ENCODE assay signal across 8 cellular contexts in genomic region chr20:35207950-35208611, GRCh38. TPM values are rescaled to one million over a fixed set of nuclear protein-coding genes. Genes with fewer than 3 reads are reported as not detected.
DNase-seq lines count a peak whose midpoint lies in the region; ATAC-seq, FAIRE-seq and TF ChIP-seq lines count a peak whose summit lies in the region.

No MANE protein-coding gene starts in this region.

- peak; percentile 55 for TF ChIP-seq EP300 in K562 (IDR thresholded peaks at IDR 0.05; ENCODE audit: low read length)

- peak; percentile 98 to 99 for TF ChIP-seq RAD21 in K562 (CRISPR knock-in tag; conservative IDR thresholded peaks at IDR 0.05 in 1 of 2, IDR thresholded peaks at IDR 0.05 in 1 of 2)

- in situ Hi-C loops in K562 (cut with MboI): no loop called here
- in situ Hi-C loops in gastrocnemius medialis (cut with MboI; ENCODE audit: low sequenced_read_pairs in 4 of 4): loop anchor here in 3 of 4 donors (5.0 to 25.0 kb wide), 4 partner anchors 63 to 371 kb away; partner anchors contain the start of genes EDEM2 (in 1 of the 3), NCOA6 (in 1 of the 3) and TRPC4AP (in 1 of the 3)

- POLR2A ChIA-PET in K562 (lab: Yijun Ruan, JAX): interaction anchor here (0.7 to 1.0 kb wide), 2 partner anchors 61 to 63 kb away, joined by 3 read pairs; partner anchors contain the start of gene EDEM2

- ATAC-seq in K562 (peak; percentile 98), gastrocnemius medialis (peak; percentile 90 to 95), HG03432 (IDR thresholded peaks at IDR 0.05; ENCODE audit: unreplicated experiment) (no peak), GM21576 (IDR thresholded peaks at IDR 0.05; ENCODE audit: unreplicated experiment) (no peak)

- no TSS peak for BruUV-seq in K562 (replicated peaks; lab: Mats Ljungman, UMichigan)

- CTCF ChIA-PET in K562 (lab: Yijun Ruan, JAX; ENCODE audit: low intra/inter-chr PET ratio): interaction anchor here (0.5 to 4.2 kb wide), 6 partner anchors 56 to 374 kb away, joined by 3 to 60 read pairs (median 4); partner anchors contain the start of gene EDEM2

- H3K4me2 ChIP-seq in K562 (ENCODE audit: insufficient read depth, low read length): peak overlapping the region; percentile 17; the same call in 1 of the 2 replicates

- DNase-seq in NCI-H2029 (lab: John Stamatoyannopoulos, UW) (peak; percentile 72), K562 (ENCODE audit: extremely low read depth in 1 of 4, low spot score in 3 of 4) (peak; percentile 59 to 90 (median 64)), hypothalamus (lab: John Stamatoyannopoulos, UW) (peak in 41 of 51 donors; percentile 1 to 84 (median 42)), gastrocnemius medialis (peak; percentile 53 to 67)

- no peak overlapping the region for H3K27ac ChIP-seq in K562 (ENCODE audit: extremely low read depth, low read depth, low read length)
- peak overlapping the region; percentile 55 to 77 (median 60) for H3K27ac ChIP-seq in gastrocnemius medialis

- H3K9me3 ChIP-seq in K562 (replicated peaks; ENCODE audit: control insufficient read depth, insufficient read depth, low read depth, low read length): no peaks in the 10 kb centered on the region
- no peaks in the 10 kb centered on the region for H3K9me3 ChIP-seq in gastrocnemius medialis

- H3K36me3 ChIP-seq in K562 (ENCODE audit: control insufficient read depth, insufficient read depth, low read length) (no peaks in the 10 kb centered on the region), gastrocnemius medialis (no peaks in the 10 kb centered on the region)

- no peaks in the 10 kb centered on the region for H4K20me1 ChIP-seq in K562 (replicated peaks; ENCODE audit: control insufficient read depth, insufficient read depth, low read length)

- H3K9me1 ChIP-seq in K562 (ENCODE audit: control insufficient read depth, insufficient read depth, low read length): no peaks in the 10 kb centered on the region

- H3K4me1 ChIP-seq in K562 (replicated peaks in 1 of 2; ENCODE audit: control insufficient read depth in 2 of 2, insufficient read depth in 2 of 2, low read length in 2 of 2) (peaks cover 0 to 6% of the 10 kb centered on the region in 2 experiments; a peak in 2 of 5 replicates), gastrocnemius medialis (no peaks in the 10 kb centered on the region)

- no peaks in the 10 kb centered on the region for H3K79me2 ChIP-seq in K562 (ENCODE audit: control insufficient read depth, insufficient read depth, low read length)

- intact Hi-C loops in K562 (cut with micrococcal nuclease): loop anchor here (1.0 to 5.0 kb wide), 5 partner anchors 61 to 376 kb away; no protein-coding TSS in a partner anchor
- intact Hi-C loops in gastrocnemius medialis (cut with DNase I; ENCODE audit: low total_unique reads): loop anchor here (1.0 to 2.0 kb wide), 3 partner anchors 63 to 371 kb away; partner anchors contain the start of gene TRPC4AP

- TF ChIP-seq CTCF in GM12872 (IDR thresholded peaks at IDR 0.05; ENCODE audit: insufficient read depth, low read depth, low read length) (peak; percentile 69), K562 (IDR thresholded peaks at IDR 0.05 in 2 of 3, conservative IDR thresholded peaks at IDR 0.05 in 1 of 3; ENCODE audit: insufficient read depth in 2 of 3, low read depth in 1 of 3, low read length in 3 of 3) (peak; percentile 78 to 95 (median 79)), gastrocnemius medialis (IDR thresholded peaks at IDR 0.05 in 4 of 5, conservative IDR thresholded peaks at IDR 0.05 in 1 of 5) (peak; percentile 77 to 85 (median 81))

- H2AFZ ChIP-seq in K562 (ENCODE audit: low read depth, low read length): peak overlapping the region; percentile 9

- H3K4me3 ChIP-seq in K562 (no peak overlapping the region), gastrocnemius medialis (peak overlapping the region in 3 of 4 donors; percentile 1 to 37 (median 23))

- 29% methylated on average over 8 of the region's 8 CpGs for WGBS in K562 (ENCODE audit: insufficient coverage, low coverage, missing lambda C conversion rate)

- peak; percentile 54 for FAIRE-seq in TTC549 (lab: Jason Lieb, UNC)
- FAIRE-seq in K562 (lab: Jason Lieb, UNC): peak; percentile 85

- H3K9ac ChIP-seq in K562 (ENCODE audit: insufficient read depth in 1 of 2, low read depth in 2 of 2, low read length in 2 of 2): no peak overlapping the region

- H3K27me3 ChIP-seq in K562 (ENCODE audit: control insufficient read depth in 2 of 2, insufficient read depth in 2 of 2, low read length in 2 of 2): no peaks in the 10 kb centered on the region
- no peaks in the 10 kb centered on the region for H3K27me3 ChIP-seq in gastrocnemius medialis

- TF ChIP-seq POLR2A in K562 (conservative IDR thresholded peaks at IDR 0.05) (no peak), gastrocnemius medialis (IDR thresholded peaks at IDR 0.05) (no peak)

TF ChIP-seq in K562, 482 proteins besides CTCF, POLR2A, EP300 and RAD21 (continues in another document):
- TF ChIP-seq KLF16 (IDR thresholded peaks at IDR 0.05) (peak; percentile 21; the same call in 1 of the 2 replicates), CREB3L1 (IDR thresholded peaks at IDR 0.05; ENCODE audit: borderline replicate concordance, low read depth) (no peak), C11orf30 (IDR thresholded peaks at IDR 0.05; ENCODE audit: low read depth) (no peak), CTBP1 (IDR thresholded peaks at IDR 0.05; ENCODE audit: borderline replicate concordance) (peak; percentile 60; the same call in 1 of the 2 replicates), GATA2 (CRISPR knock-in tag; IDR thresholded peaks at IDR 0.05) (peak; percentile 64), SMAD3 (CRISPR knock-in tag; conservative IDR thresholded peaks at IDR 0.05) (0 out of 2 replicates have a peak, but pooled peaks have one; percentile 25), OTX1 (CRISPR knock-in tag; IDR thresholded peaks at IDR 0.05) (no peak), CBFA2T3 (IDR thresholded peaks at IDR 0.05) (peak; percentile 83)

RNA-seq across cellular contexts. Expression of gene MMP24, which starts 18.4 kb away (rescaled TPM):
- 0.18 and 0.23 TPM in 2 replicates for total RNA-seq in K562 (2011; cell fraction: chromatin; rRNA removed; ENCODE audit: low replicate concordance)
- total RNA-seq in K562 (2011; cell fraction: nucleolus; rRNA removed): 0.13 and 0.17 TPM in 2 replicates
- 0.15 TPM in 1 of 2 replicates, not detected in the other for total RNA-seq in K562 (2011; cell fraction: nucleoplasm; rRNA removed)
- not detected in 2 replicates for total RNA-seq in K562 (2014; rRNA removed)
- total RNA-seq in K562 (2014; rRNA removed; fragmentation: Illumina TruSeq; extraction: Trizol): 0.03 TPM in 1 of 2 replicates, not detected in the other
- 0.07 and 0.08 TPM in 2 replicates for total RNA-seq in K562 (2015; rRNA removed; fragmentation: Illumina TruSeq; extraction: Trizol)
- 0.09 TPM in 1 of 2 replicates, not detected in the other for total RNA-seq in K562 (2021)
- 0.03 and 0.05 TPM in 2 replicates for polyA plus RNA-seq in K562 (2011; rRNA removed)
- polyA plus RNA-seq in K562 (2011; cell fraction: cytosol; rRNA removed): 0.04 and 0.09 TPM in 2 replicates
- polyA plus RNA-seq in K562 (2011; cell fraction: nucleus; rRNA removed): 0.10 and 0.13 TPM in 2 replicates
- polyA plus RNA-seq in K562 (2012): 0.09 and 0.19 TPM in 2 replicates
- polyA plus RNA-seq in K562 (2014; fragmentation: Illumina TruSeq; extraction: Trizol): 0.03 and 0.04 TPM in 2 replicates
- polyA plus RNA-seq in K562 (2014; fragmentation: Nextera tagmentation; extraction: Ambion mirVana): not detected
- polyA plus RNA-seq in K562 (2014; rRNA removed): not detected in 2 replicates
- polyA minus RNA-seq in K562 (2011; rRNA and poly(A)+ RNA removed): 0.06 TPM in 1 of 2 replicates, not detected in the other
- polyA minus RNA-seq in K562 (2011; cell fraction: cytosol; rRNA and poly(A)+ RNA removed): not detected in 2 replicates
- polyA minus RNA-seq in K562 (2011; cell fraction: nucleus; rRNA and poly(A)+ RNA removed): 0.13 and 0.22 TPM in 2 replicates
- total RNA-seq in gastrocnemius medialis: under 1 TPM in 2 of 4 donors, not detected in 2; 0.07 to 0.10 TPM

RNA-seq across cellular contexts. Expression of gene PROCR, which starts 36.2 kb away (rescaled TPM):
- total RNA-seq in K562 (2011; cell fraction: chromatin; rRNA removed; ENCODE audit: low replicate concordance): 2.5 and 7.2 TPM in 2 replicates
- total RNA-seq in K562 (2011; cell fraction: nucleolus; rRNA removed): 10.1 and 13.0 TPM in 2 replicates
- total RNA-seq in K562 (2011; cell fraction: nucleoplasm; rRNA removed): 7.0 and 8.1 TPM in 2 replicates
- total RNA-seq in K562 (2014; rRNA removed) (4.9 and 5.7 TPM in 2 replicates), K562 (2014; rRNA removed; fragmentation: Illumina TruSeq; extraction: Trizol) (3.4 and 3.7 TPM in 2 replicates), K562 (2015; rRNA removed; fragmentation: Illumina TruSeq; extraction: Trizol) (3.8 and 4.0 TPM in 2 replicates), K562 (2021) (4.1 and 4.5 TPM in 2 replicates), gastrocnemius medialis (10 to 100 TPM in 1 of 4 donors, 1 to 10 TPM in 3; 5.6 to 19.4 (median 7.3) TPM)
- polyA plus RNA-seq in K562 (2011; rRNA removed) (5.3 and 7.1 TPM in 2 replicates), K562 (2014; fragmentation: Illumina TruSeq; extraction: Trizol) (3.6 and 4.6 TPM in 2 replicates), K562 (2014; fragmentation: Nextera tagmentation; extraction: Ambion mirVana) (1 to 10 TPM; 1.6 to 2.6 TPM), K562 (2014; rRNA removed) (6.1 and 9.6 TPM in 2 replicates)
- polyA plus RNA-seq in K562 (2011; cell fraction: cytosol; rRNA removed): 6.2 and 20.5 TPM in 2 replicates
- polyA plus RNA-seq in K562 (2011; cell fraction: nucleus; rRNA removed): 2.5 and 4.1 TPM in 2 replicates
- 5.5 and 7.4 TPM in 2 replicates for polyA plus RNA-seq in K562 (2012)
- polyA minus RNA-seq in K562 (2011; rRNA and poly(A)+ RNA removed): 2.6 and 3.9 TPM in 2 replicates
- 2.5 and 3.1 TPM in 2 replicates for polyA minus RNA-seq in K562 (2011; cell fraction: cytosol; rRNA and poly(A)+ RNA removed)
- 0.81 and 1.3 TPM in 2 replicates for polyA minus RNA-seq in K562 (2011; cell fraction: nucleus; rRNA and poly(A)+ RNA removed)

Comparison
In these comparisons a context has a peak if more than half of its experiments do, and no peak if none do; other contexts are left out.
1. ATAC-seq: peak in K562 (single experiment) and gastrocnemius medialis (2 of 2); none in HG03432 (single experiment) and GM21576 (single experiment).
2. Peak in every context shown above with its lines, with median percentiles within 50 percentile points of each other: CTCF ChIP-seq and DNase-seq.